In genomic region chr2:227141301-227141700, GRCh38 we compare ENCODE assay signal across 27 cellular contexts. TPM values are rescaled to one million over a fixed set of nuclear protein-coding genes. Genes with fewer than 3 reads are reported as not detected.
DNase-seq lines count a peak whose midpoint lies in the region; ATAC-seq, FAIRE-seq and TF ChIP-seq lines count a peak whose summit lies in the region.
"Had no signal": no experiment of that assay in that cellular context is flagged by ENCODE, and none has a peak within 500 bp of the region (broad histone marks: within the 10 kb centered on the region; RNA-seq: fewer than 3 reads in every experiment).

No MANE protein-coding gene starts in this region.

- no peaks in the 10 kb centered on the region for H3K9me1 ChIP-seq in K562 (ENCODE audit: control insufficient read depth, insufficient read depth, low read length)

- TF ChIP-seq POLR2A in HepG2 (IDR thresholded peaks at IDR 0.05; ENCODE audit: insufficient read depth in 1 of 2, low read depth in 2 of 2, low read length in 2 of 2) (no peak), right lobe of liver (IDR thresholded peaks at IDR 0.05) (no peak), K562 (conservative IDR thresholded peaks at IDR 0.05) (no peak), esophagus muscularis mucosa (IDR thresholded peaks at IDR 0.05; ENCODE audit: low read depth) (no peak)

- no peak overlapping the region for H3K4me2 ChIP-seq in HepG2 (ENCODE audit: low read depth, low read length)
- no peak overlapping the region for H3K4me2 ChIP-seq in K562 (ENCODE audit: insufficient read depth, low read length)
- H3K4me2 ChIP-seq: BLaER1 had no signal

- TF ChIP-seq CTCF in HepG2 (CRISPR knock-in tag; IDR thresholded peaks at IDR 0.05) (no peak), right lobe of liver (IDR thresholded peaks at IDR 0.05) (no peak), K562 (IDR thresholded peaks at IDR 0.05 in 2 of 3, conservative IDR thresholded peaks at IDR 0.05 in 1 of 3; ENCODE audit: insufficient read depth in 2 of 3, low read depth in 1 of 3, low read length in 3 of 3) (no peak), esophagus muscularis mucosa (IDR thresholded peaks at IDR 0.05) (no peak)

- peaks cover 0 to 27% of the 10 kb centered on the region in 2 experiments; a peak in 3 of 5 replicates for H3K27me3 ChIP-seq in HepG2 (ENCODE audit: control insufficient read depth in 1 of 2, insufficient read depth in 2 of 2, low read length in 2 of 2)
- H3K27me3 ChIP-seq in right lobe of liver = no peaks in the 10 kb centered on the region
- H3K27me3 ChIP-seq in K562 (ENCODE audit: control insufficient read depth in 2 of 2, insufficient read depth in 2 of 2, low read length in 2 of 2) = 0 out of 5 replicates have a peak, but pooled peaks cover 0 to 7% of the 10 kb centered on the region in 2 experiments
- H3K27me3 ChIP-seq in esophagus muscularis mucosa = no peaks in the 10 kb centered on the region
- H3K27me3 ChIP-seq: BE2C, BLaER1 had no signal

- WGBS in HepG2 (ENCODE audit: low lambda C conversion rate) = 68% methylated on average over 4 of the region's 4 CpGs
- 85% methylated on average over 4 of the region's 4 CpGs for WGBS in right lobe of liver (ENCODE audit: insufficient coverage, low coverage, low lambda C conversion rate, missing lambda C conversion rate)
- 0% methylated on average over 4 of the region's 4 CpGs for WGBS in K562 (ENCODE audit: insufficient coverage, low coverage, missing lambda C conversion rate)
- WGBS in esophagus muscularis mucosa = 90% methylated on average over 4 of the region's 4 CpGs

- no peaks in the 10 kb centered on the region for H3K4me1 ChIP-seq in HepG2 (ENCODE audit: insufficient read depth, low read length)
- H3K4me1 ChIP-seq in right lobe of liver = no peaks in the 10 kb centered on the region
- H3K4me1 ChIP-seq in K562 (replicated peaks in 1 of 2; ENCODE audit: control insufficient read depth in 2 of 2, insufficient read depth in 2 of 2, low read length in 2 of 2) = no peaks in the 10 kb centered on the region
- H3K4me1 ChIP-seq in esophagus muscularis mucosa = no peaks in the 10 kb centered on the region
- H3K4me1 ChIP-seq: BE2C, BLaER1 had no signal

- BruUV-seq in HepG2 (replicated peaks; lab: Mats Ljungman, UMichigan) (no TSS peak), K562 (replicated peaks; lab: Mats Ljungman, UMichigan) (no TSS peak)

- H2AFZ ChIP-seq in HepG2 (ENCODE audit: low read length) (no peak overlapping the region), K562 (ENCODE audit: low read depth, low read length) (no peak overlapping the region)

- no peak overlapping the region for H3K4me3 ChIP-seq in HepG2 (replicated peaks in 1 of 3; ENCODE audit: insufficient read depth in 1 of 3, low read depth in 2 of 3, low read length in 3 of 3)
- no peak overlapping the region for H3K4me3 ChIP-seq in right lobe of liver
- no peak overlapping the region for H3K4me3 ChIP-seq in K562
- H3K4me3 ChIP-seq in esophagus muscularis mucosa = no peak overlapping the region
- H3K4me3 ChIP-seq: BLaER1, GM12878 had no signal

- no peaks in the 10 kb centered on the region for H3K9me3 ChIP-seq in HepG2 (ENCODE audit: low read length)
- H3K9me3 ChIP-seq in right lobe of liver = no peaks in the 10 kb centered on the region
- no peaks in the 10 kb centered on the region for H3K9me3 ChIP-seq in K562 (replicated peaks; ENCODE audit: control insufficient read depth, insufficient read depth, low read depth, low read length)
- H3K9me3 ChIP-seq in esophagus muscularis mucosa = no peaks in the 10 kb centered on the region
- H3K9me3 ChIP-seq: BE2C, BLaER1 had no signal

- TF ChIP-seq RAD21 in HepG2 (CRISPR knock-in tag; IDR thresholded peaks at IDR 0.05) = no peak
- TF ChIP-seq RAD21 in K562 (CRISPR knock-in tag; conservative IDR thresholded peaks at IDR 0.05 in 1 of 2, IDR thresholded peaks at IDR 0.05 in 1 of 2) = no peak

- H3K9ac ChIP-seq in HepG2 (ENCODE audit: insufficient read depth, low read depth, low read length) (no peak overlapping the region), K562 (ENCODE audit: insufficient read depth in 1 of 2, low read depth in 2 of 2, low read length in 2 of 2) (no peak overlapping the region)
- H3K9ac ChIP-seq: BLaER1 had no signal

- in situ Hi-C loops in HepG2 (cut with HindIII; ENCODE audit: extremely low pct_ligation_motif_present, low pct_unique_long_range_greater_than_20kb) (no loop called here), K562 (cut with MboI) (no loop called here)

- intact Hi-C loops in HepG2 (cut with micrococcal nuclease; ENCODE audit: unreplicated experiment) = no loop called here
- intact Hi-C loops in right lobe of liver (cut with DNase I) = no loop called here
- intact Hi-C loops in K562 (cut with micrococcal nuclease) = no loop called here
- intact Hi-C loops in esophagus muscularis mucosa (cut with DNase I) = no loop called here

- no peak overlapping the region for H3K27ac ChIP-seq in HepG2 (ENCODE audit: extremely low read length, insufficient read depth, low read length)
- no peak overlapping the region for H3K27ac ChIP-seq in right lobe of liver
- no peak overlapping the region for H3K27ac ChIP-seq in K562 (ENCODE audit: extremely low read depth, low read depth, low read length)
- H3K27ac ChIP-seq in esophagus muscularis mucosa (replicated peaks in 1 of 4) = no peak overlapping the region
- H3K27ac ChIP-seq: 22Rv1, BLaER1 had no signal

- DNase-seq in HepG2 (ENCODE audit: low spot score) (no peak), right lobe of liver (no peak), K562 (ENCODE audit: extremely low read depth in 1 of 4, low spot score in 3 of 4) (no peak), cerebellum (ENCODE audit: low spot score) (no peak), esophagus muscularis mucosa (ENCODE audit: extremely low spot score) (no peak)
- DNase-seq: ACHN; BE2C; C1 segment of cervical spinal cord; CD4-positive, alpha-beta memory T cell; CD4-positive, CD25-positive, alpha-beta regulatory T cell; CD8-positive, alpha-beta memory T cell; COR-L47; DMS 273 treated with DMSO at 0.1 percent for 48 hours; DMS153; DMS53; DMS79; DND-41; EL; GDM1 had no signal

- CTCF ChIA-PET in HepG2 (lab: Yijun Ruan, JAX; ENCODE audit: low intra/inter-chr PET ratio, low total read pairs) (no interaction called here), K562 (lab: Yijun Ruan, JAX; ENCODE audit: low intra/inter-chr PET ratio) (no interaction called here)

- FAIRE-seq in HepG2 (lab: Jason Lieb, UNC) (no peak), K562 (lab: Jason Lieb, UNC) (no peak)
- FAIRE-seq: GM12878, GM12892, GM18507 had no signal

- ATAC-seq in HepG2 (no peak), right lobe of liver (no peak), K562 (no peak)
- ATAC-seq: GM12878 had no signal

- no peaks in the 10 kb centered on the region for H3K36me3 ChIP-seq in HepG2 (replicated peaks in 1 of 2; ENCODE audit: control insufficient read depth in 1 of 2, insufficient read depth in 2 of 2, low read length in 2 of 2)
- H3K36me3 ChIP-seq in right lobe of liver = no peaks in the 10 kb centered on the region
- no peaks in the 10 kb centered on the region for H3K36me3 ChIP-seq in K562 (ENCODE audit: control insufficient read depth, insufficient read depth, low read length)
- H3K36me3 ChIP-seq in esophagus muscularis mucosa = no peaks in the 10 kb centered on the region
- H3K36me3 ChIP-seq: BE2C, BLaER1 had no signal

- H4K20me1 ChIP-seq in HepG2 (ENCODE audit: insufficient read depth, low read length) = no peaks in the 10 kb centered on the region
- no peaks in the 10 kb centered on the region for H4K20me1 ChIP-seq in K562 (replicated peaks; ENCODE audit: control insufficient read depth, insufficient read depth, low read length)
- H4K20me1 ChIP-seq: BLaER1 had no signal

- TF ChIP-seq EP300 in HepG2 (IDR thresholded peaks at IDR 0.05; ENCODE audit: low read depth in 2 of 2, low read length in 2 of 2) (no peak), HepG2 (CRISPR knock-in tag; IDR thresholded peaks at IDR 0.05; ENCODE audit: borderline replicate concordance) (no peak), K562 (IDR thresholded peaks at IDR 0.05; ENCODE audit: low read length) (no peak), esophagus muscularis mucosa (IDR thresholded peaks at IDR 0.05) (no peak)

- POLR2A ChIA-PET in HepG2 (lab: Yijun Ruan, JAX) (no interaction called here), K562 (lab: Yijun Ruan, JAX) (no interaction called here)

- H3K79me2 ChIP-seq in HepG2 (ENCODE audit: insufficient read depth, low read length) = no peaks in the 10 kb centered on the region
- no peaks in the 10 kb centered on the region for H3K79me2 ChIP-seq in K562 (ENCODE audit: control insufficient read depth, insufficient read depth, low read length)

RNA-seq across cellular contexts. Expression of gene COL4A4, which starts 22.7 kb away (rescaled TPM):
- total RNA-seq in HepG2 (2016; rRNA removed; fragmentation: Illumina TruSeq; extraction: Trizol) (not detected in 2 replicates), right lobe of liver (1 to 10 TPM in 5 of 6 experiments, under 1 TPM in 1; 0.86 to 2.4 (median 1.8) TPM), K562 (2014; rRNA removed) (not detected in 2 replicates), K562 (2014; rRNA removed; fragmentation: Illumina TruSeq; extraction: Trizol) (not detected in 2 replicates), K562 (2015; rRNA removed; fragmentation: Illumina TruSeq; extraction: Trizol) (not detected in 2 replicates), K562 (2021) (0.07 TPM in 1 of 2 replicates, not detected in the other), cerebellum (3.0 TPM), esophagus muscularis mucosa (1 to 10 TPM; 3.6 to 9.6 (median 6.1) TPM)
- total RNA-seq in HepG2 (2016; cell fraction: cytosol; rRNA removed; fragmentation: Illumina TruSeq; extraction: Trizol; ENCODE audit: low read depth) = not detected in 2 replicates
- not detected in 2 replicates for total RNA-seq in HepG2 (2016; cell fraction: insoluble cytoplasmic fraction; rRNA removed; fragmentation: Illumina TruSeq; extraction: Trizol)
- not detected in 2 replicates for total RNA-seq in HepG2 (2016; cell fraction: membrane; rRNA removed; fragmentation: Illumina TruSeq; extraction: Trizol)
- total RNA-seq in HepG2 (2016; cell fraction: nucleus; rRNA removed; fragmentation: Illumina TruSeq; extraction: Trizol) = not detected in 2 replicates
- polyA plus RNA-seq in HepG2 (2011; rRNA removed) (not detected in 2 replicates), K562 (2011; rRNA removed) (not detected in 2 replicates), K562 (2014; fragmentation: Illumina TruSeq; extraction: Trizol) (not detected in 2 replicates), K562 (2014; fragmentation: Nextera tagmentation; extraction: Ambion mirVana) (under 1 TPM; under 0.01 to 0.01 TPM), K562 (2014; rRNA removed) (not detected in 2 replicates)
- polyA plus RNA-seq in HepG2 (2011; cell fraction: cytosol; rRNA removed) = not detected in 2 replicates
- not detected in 2 replicates for polyA plus RNA-seq in HepG2 (2011; cell fraction: nucleus; rRNA removed)
- 0.01 and 0.03 TPM in 2 replicates for polyA plus RNA-seq in HepG2 (2012)
- not detected in 2 replicates for polyA plus RNA-seq in HepG2 (2016; cell fraction: cytosol; fragmentation: Illumina TruSeq; extraction: Trizol; ENCODE audit: low read depth)
- not detected in 2 replicates for polyA plus RNA-seq in HepG2 (2016; cell fraction: insoluble cytoplasmic fraction; fragmentation: Illumina TruSeq; extraction: Trizol; ENCODE audit: low read depth)
- polyA plus RNA-seq in HepG2 (2016; cell fraction: membrane; fragmentation: Illumina TruSeq; extraction: Trizol; ENCODE audit: low read depth) = not detected in 2 replicates
- polyA plus RNA-seq in HepG2 (2016; cell fraction: nucleus; fragmentation: Illumina TruSeq; extraction: Trizol; ENCODE audit: insufficient read depth, low read depth) = not detected in 2 replicates
- 6.9 TPM in 1 of 2 replicates, not detected in the other for polyA minus RNA-seq in HepG2 (2011; rRNA and poly(A)+ RNA removed; ENCODE audit: low replicate concordance)
- polyA minus RNA-seq in HepG2 (2011; cell fraction: cytosol; rRNA and poly(A)+ RNA removed) = 0.09 TPM in 1 of 2 replicates, not detected in the other
- under 0.01 TPM in 2 replicates for polyA minus RNA-seq in HepG2 (2011; cell fraction: nucleus; rRNA and poly(A)+ RNA removed)
- not detected in 2 replicates for total RNA-seq in K562 (2011; cell fraction: chromatin; rRNA removed; ENCODE audit: low replicate concordance)
- not detected in 2 replicates for total RNA-seq in K562 (2011; cell fraction: nucleolus; rRNA removed)
- total RNA-seq in K562 (2011; cell fraction: nucleoplasm; rRNA removed) = not detected in 2 replicates
- not detected in 2 replicates for polyA plus RNA-seq in K562 (2011; cell fraction: cytosol; rRNA removed)
- not detected in 2 replicates for polyA plus RNA-seq in K562 (2011; cell fraction: nucleus; rRNA removed)
- polyA plus RNA-seq in K562 (2012) = 0.01 and 0.03 TPM in 2 replicates
- not detected in 2 replicates for polyA minus RNA-seq in K562 (2011; rRNA and poly(A)+ RNA removed)
- 0.09 and 0.10 TPM in 2 replicates for polyA minus RNA-seq in K562 (2011; cell fraction: cytosol; rRNA and poly(A)+ RNA removed)
- polyA minus RNA-seq in K562 (2011; cell fraction: nucleus; rRNA and poly(A)+ RNA removed) = not detected in 2 replicates
- total RNA-seq: A673; CD4-positive, CD25-positive, alpha-beta regulatory T cell; CD8-positive, alpha-beta memory T cell had no signal

RNA-seq across cellular contexts. Expression of gene COL4A3, which starts 23.1 kb away (rescaled TPM):
- total RNA-seq in HepG2 (2016; rRNA removed; fragmentation: Illumina TruSeq; extraction: Trizol) = 0.02 TPM in 1 of 2 replicates, not detected in the other
- 0.09 and 0.10 TPM in 2 replicates for total RNA-seq in HepG2 (2016; cell fraction: cytosol; rRNA removed; fragmentation: Illumina TruSeq; extraction: Trizol; ENCODE audit: low read depth)
- total RNA-seq in HepG2 (2016; cell fraction: insoluble cytoplasmic fraction; rRNA removed; fragmentation: Illumina TruSeq; extraction: Trizol) = 0.02 TPM in 1 of 2 replicates, not detected in the other
- 0.03 and 0.07 TPM in 2 replicates for total RNA-seq in HepG2 (2016; cell fraction: membrane; rRNA removed; fragmentation: Illumina TruSeq; extraction: Trizol)
- 0.09 TPM in 1 of 2 replicates, not detected in the other for total RNA-seq in HepG2 (2016; cell fraction: nucleus; rRNA removed; fragmentation: Illumina TruSeq; extraction: Trizol)
- not detected in 2 replicates for polyA plus RNA-seq in HepG2 (2011; rRNA removed)
- not detected in 2 replicates for polyA plus RNA-seq in HepG2 (2011; cell fraction: cytosol; rRNA removed)
- not detected in 2 replicates for polyA plus RNA-seq in HepG2 (2011; cell fraction: nucleus; rRNA removed)
- not detected in 2 replicates for polyA plus RNA-seq in HepG2 (2012)
- polyA plus RNA-seq in HepG2 (2016; cell fraction: cytosol; fragmentation: Illumina TruSeq; extraction: Trizol; ENCODE audit: low read depth) = not detected in 2 replicates
- polyA plus RNA-seq in HepG2 (2016; cell fraction: insoluble cytoplasmic fraction; fragmentation: Illumina TruSeq; extraction: Trizol; ENCODE audit: low read depth) = not detected in 2 replicates
- not detected in 2 replicates for polyA plus RNA-seq in HepG2 (2016; cell fraction: membrane; fragmentation: Illumina TruSeq; extraction: Trizol; ENCODE audit: low read depth)
- not detected in 2 replicates for polyA plus RNA-seq in HepG2 (2016; cell fraction: nucleus; fragmentation: Illumina TruSeq; extraction: Trizol; ENCODE audit: insufficient read depth, low read depth)
- 5.8 TPM in 1 of 2 replicates, not detected in the other for polyA minus RNA-seq in HepG2 (2011; rRNA and poly(A)+ RNA removed; ENCODE audit: low replicate concordance)
- polyA minus RNA-seq in HepG2 (2011; cell fraction: cytosol; rRNA and poly(A)+ RNA removed) = not detected in 2 replicates
- polyA minus RNA-seq in HepG2 (2011; cell fraction: nucleus; rRNA and poly(A)+ RNA removed) = 0.12 and 0.26 TPM in 2 replicates
- 1 to 10 TPM in 3 of 6 experiments, under 1 TPM in 3; 0.12 to 1.6 (median 0.73) TPM for total RNA-seq in right lobe of liver
- total RNA-seq in K562 (2011; cell fraction: chromatin; rRNA removed; ENCODE audit: low replicate concordance) = not detected in 2 replicates
- not detected in 2 replicates for total RNA-seq in K562 (2011; cell fraction: nucleolus; rRNA removed)
- not detected in 2 replicates for total RNA-seq in K562 (2011; cell fraction: nucleoplasm; rRNA removed)
- total RNA-seq in K562 (2014; rRNA removed) = not detected in 2 replicates
- total RNA-seq in K562 (2014; rRNA removed; fragmentation: Illumina TruSeq; extraction: Trizol) = not detected in 2 replicates
- not detected in 2 replicates for total RNA-seq in K562 (2015; rRNA removed; fragmentation: Illumina TruSeq; extraction: Trizol)
- 0.27 TPM in 1 of 2 replicates, not detected in the other for total RNA-seq in K562 (2021)
- not detected in 2 replicates for polyA plus RNA-seq in K562 (2011; rRNA removed)
- not detected in 2 replicates for polyA plus RNA-seq in K562 (2011; cell fraction: cytosol; rRNA removed)
- not detected in 2 replicates for polyA plus RNA-seq in K562 (2011; cell fraction: nucleus; rRNA removed)
- polyA plus RNA-seq in K562 (2012) = 0.22 TPM in 1 of 2 replicates, not detected in the other
- polyA plus RNA-seq in K562 (2014; fragmentation: Illumina TruSeq; extraction: Trizol) = not detected in 2 replicates
- not detected for polyA plus RNA-seq in K562 (2014; fragmentation: Nextera tagmentation; extraction: Ambion mirVana)
- polyA plus RNA-seq in K562 (2014; rRNA removed) = not detected in 2 replicates
- not detected in 2 replicates for polyA minus RNA-seq in K562 (2011; rRNA and poly(A)+ RNA removed)
- polyA minus RNA-seq in K562 (2011; cell fraction: cytosol; rRNA and poly(A)+ RNA removed) = 0.55 TPM in 1 of 2 replicates, not detected in the other
- polyA minus RNA-seq in K562 (2011; cell fraction: nucleus; rRNA and poly(A)+ RNA removed) = not detected in 2 replicates
- 5.4 TPM for total RNA-seq in cerebellum
- total RNA-seq in esophagus muscularis mucosa = 10 to 100 TPM in 1 of 4 donors, 1 to 10 TPM in 3; 1.9 to 10.8 (median 4.3) TPM
- total RNA-seq: A172; A673; CD4-positive, CD25-positive, alpha-beta regulatory T cell; CD8-positive, alpha-beta memory T cell had no signal
- polyA plus RNA-seq: CD14-positive monocyte; CD4-positive, alpha-beta memory T cell; CD4-positive, CD25-positive, alpha-beta regulatory T cell; CD8-positive, alpha-beta memory T cell had no signal

Comparison
In these comparisons a context has a peak if more than half of its experiments do, and no peak if none do; other contexts are left out.
1. Of the 241 proteins assayed by ChIP-seq in both HepG2 and K562: peak only in HepG2: MAFF and MAFK; only in K562: none; in both: none; in neither: 239.